Comparison of ENCODE assay signal across 1 cellular context in the genomic region with DNA sequence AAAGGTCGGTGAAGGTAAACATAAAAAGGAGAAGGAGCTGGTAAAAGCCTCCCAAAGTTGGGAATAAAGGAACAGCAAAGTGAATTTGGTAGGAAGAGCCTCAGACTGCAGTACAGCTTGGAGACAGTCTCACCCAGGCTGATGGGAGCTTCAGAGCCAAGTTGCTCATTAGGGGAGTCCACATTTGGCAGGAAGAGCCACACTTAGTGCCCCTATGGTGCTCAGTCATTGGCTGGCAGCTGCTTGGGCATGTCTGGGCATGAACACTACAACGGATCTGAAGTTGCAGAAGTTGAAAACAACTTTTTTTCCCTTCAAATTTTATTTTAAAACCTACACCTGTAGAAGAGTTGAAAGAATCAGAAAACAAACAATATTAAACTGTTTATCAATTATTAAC.
TF ChIP-seq lines count a peak whose summit lies in the region.

No MANE protein-coding gene starts in this region.

TF ChIP-seq in SK-N-SH, 30 proteins besides CTCF, POLR2A, EP300 and RAD21 (continued from another document):
- TF ChIP-seq FOSL2 (IDR thresholded peaks at IDR 0.05; ENCODE audit: borderline replicate concordance, low read depth) (no peak), RCOR1 (IDR thresholded peaks at IDR 0.05; ENCODE audit: low read length) (no peak), RFX5 (IDR thresholded peaks at IDR 0.05; ENCODE audit: low read length) (no peak)
- TF ChIP-seq, protein P1, sequence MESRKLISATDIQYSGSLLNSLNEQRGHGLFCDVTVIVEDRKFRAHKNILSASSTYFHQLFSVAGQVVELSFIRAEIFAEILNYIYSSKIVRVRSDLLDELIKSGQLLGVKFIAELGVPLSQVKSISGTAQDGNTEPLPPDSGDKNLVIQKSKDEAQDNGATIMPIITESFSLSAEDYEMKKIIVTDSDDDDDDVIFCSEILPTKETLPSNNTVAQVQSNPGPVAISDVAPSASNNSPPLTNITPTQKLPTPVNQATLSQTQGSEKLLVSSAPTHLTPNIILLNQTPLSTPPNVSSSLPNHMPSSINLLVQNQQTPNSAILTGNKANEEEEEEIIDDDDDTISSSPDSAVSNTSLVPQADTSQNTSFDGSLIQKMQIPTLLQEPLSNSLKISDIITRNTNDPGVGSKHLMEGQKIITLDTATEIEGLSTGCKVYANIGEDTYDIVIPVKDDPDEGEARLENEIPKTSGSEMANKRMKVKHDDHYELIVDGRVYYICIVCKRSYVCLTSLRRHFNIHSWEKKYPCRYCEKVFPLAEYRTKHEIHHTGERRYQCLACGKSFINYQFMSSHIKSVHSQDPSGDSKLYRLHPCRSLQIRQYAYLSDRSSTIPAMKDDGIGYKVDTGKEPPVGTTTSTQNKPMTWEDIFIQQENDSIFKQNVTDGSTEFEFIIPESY (IDR thresholded peaks at IDR 0.05; ENCODE audit: borderline replicate concordance, low read depth) = no peak
